ENCODE assay signal across 17 cellular contexts in the genomic region with DNA sequence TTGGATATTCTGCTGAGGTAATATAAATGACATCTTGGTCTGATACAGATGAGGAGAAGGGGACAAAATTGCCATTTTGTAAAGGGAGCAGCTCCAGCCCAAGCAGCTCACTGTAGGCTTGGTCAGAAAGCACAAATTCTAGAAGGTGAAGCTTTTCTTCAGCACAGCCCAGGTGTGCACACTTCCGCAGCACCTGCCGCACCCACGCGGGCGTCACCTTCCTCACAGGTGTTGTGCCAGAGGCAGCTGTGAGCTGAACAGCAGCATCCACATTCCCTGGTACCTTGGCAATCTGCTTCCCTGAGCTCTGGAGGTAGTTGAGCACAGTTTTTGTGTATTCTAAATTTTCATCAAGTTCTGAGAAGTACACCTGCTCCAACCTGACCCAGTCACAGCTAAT.
DNase-seq lines count a peak whose midpoint lies in the region; ATAC-seq, FAIRE-seq and TF ChIP-seq lines count a peak whose summit lies in the region.
"Had no signal": no experiment of that assay in that cellular context is flagged by ENCODE, and none has a peak within 500 bp of the region (broad histone marks: within the 10 kb centered on the region; RNA-seq: fewer than 3 reads in every experiment).

No MANE protein-coding gene starts in this region.

- POLR2A ChIA-PET in GM12878 (lab: Charles Lee) = no interaction called here

- H3K27me3 Mint-ChIP-seq in osteocyte (ENCODE audit: unreplicated experiment) = no peaks in the 10 kb centered on the region
- H3K27me3 Mint-ChIP-seq: CD4-positive, CD25-positive, alpha-beta regulatory T cell had no signal

- no peaks in the 10 kb centered on the region for H3K9me3 Mint-ChIP-seq in osteocyte (ENCODE audit: unreplicated experiment)
- H3K9me3 Mint-ChIP-seq: GM23338 had no signal

- WGBS in GM12878 (ENCODE audit: insufficient coverage, insufficient replicate concordance, low lambda C conversion rate, missing lambda C conversion rate) = 98% methylated on average over 5 of the region's 5 CpGs

- CTCF ChIA-PET in GM12878 (lab: Yijun Ruan, JAX) = interaction anchor here (0.8 to 1.0 kb wide), 2 partner anchors 9 to 33 kb away, joined by 3 read pairs; no protein-coding TSS in a partner anchor

- no peaks in the 10 kb centered on the region for H3K27me3 ChIP-seq in GM12878 (replicated peaks in 1 of 2; ENCODE audit: control insufficient read depth in 2 of 2, insufficient read depth in 2 of 2, low read length in 1 of 2)
- H3K27me3 ChIP-seq: BLaER1 treated with 17β-estradiol and CSF1 and Interleukin-3, amounts not matched to agents 10 nM and 100 nM had no signal

- in situ Hi-C loops in GM12878 (cut with MboI) = no loop called here

- SMC1A ChIA-PET in GM12878 (lab: Charles Lee; ENCODE audit: uncharacterized antibody, unreplicated experiment) = interaction anchor here (0.5 kb wide), 2 partner anchors 85 to 860 kb away, joined by 3 to 5 read pairs; no protein-coding TSS in a partner anchor

- intact Hi-C loops in GM12878 (cut with micrococcal nuclease; ENCODE audit: unreplicated experiment) = no loop called here
- intact Hi-C loops in mucosa of descending colon (cut with DNase I, micrococcal nuclease) = no loop called here

- H3K79me2 ChIP-seq in GM12878 (ENCODE audit: control insufficient read depth, insufficient read depth, low read length) = no peaks in the 10 kb centered on the region

- H3K36me3 ChIP-seq in GM12878 (ENCODE audit: control insufficient read depth in 2 of 2, insufficient read depth in 2 of 2, low read length in 1 of 2) (peaks cover 7 to 32% of the 10 kb centered on the region in 2 experiments), mucosa of descending colon (ENCODE audit: low read depth) (no peaks in the 10 kb centered on the region)

- TF ChIP-seq POLR2A in NB4 (IDR thresholded peaks at IDR 0.05; ENCODE audit: extremely low read depth, insufficient read length) (peak; percentile 21), GM12878 (IDR thresholded peaks at IDR 0.05; ENCODE audit: low read depth, low read length) (peak; percentile 49; the same call in 1 of the 2 replicates)

- DNase-seq in NCI-H748 (lab: John Stamatoyannopoulos, UW; ENCODE audit: unreplicated experiment) (peak; percentile 79), NCI-H748 treated with DMSO at 0.1 percent for 48 hours (lab: John Stamatoyannopoulos, UW) (no peak), NB4 (ENCODE audit: low read depth) (no peak), GM12878 (ENCODE audit: low read depth, low spot score) (no peak), mucosa of descending colon (no peak), osteocyte (ENCODE audit: extremely low spot score, unreplicated experiment) (no peak), HT-29 (ENCODE audit: low spot score) (no peak)
- DNase-seq in activated CD4-positive, CD25-positive, alpha-beta regulatory T cell treated with anti-CD3 and anti-CD28 coated beads, Interleukin-2, amount 50 U/mL, for 72 hours = no peak
- DNase-seq: 8988T; ACHN; Calu3; CD4-positive, CD25-positive, alpha-beta regulatory T cell; DND-41; GDM1 had no signal

- H3K4me3 Mint-ChIP-seq in osteocyte (ENCODE audit: unreplicated experiment) = no peak overlapping the region
- H3K4me3 Mint-ChIP-seq: CD4-positive, CD25-positive, alpha-beta regulatory T cell; GM23338 had no signal

- FAIRE-seq in GM12878 (lab: Jason Lieb, UNC) = no peak

- no peak overlapping the region for H3K4me2 ChIP-seq in GM12878 (ENCODE audit: control insufficient read depth, insufficient read depth)
- H3K4me2 ChIP-seq: BLaER1 treated with 17β-estradiol and CSF1 and Interleukin-3, amounts not matched to agents 10 nM and 100 nM; GM23338 had no signal

- H3K4me1 ChIP-seq in GM12878 (ENCODE audit: control insufficient read depth, insufficient read depth, low read length) (no peaks in the 10 kb centered on the region), mucosa of descending colon (ENCODE audit: low read depth) (no peaks in the 10 kb centered on the region)
- H3K4me1 ChIP-seq: HAP-1 had no signal

- H3K36me3 Mint-ChIP-seq in osteocyte (ENCODE audit: unreplicated experiment) = peaks cover 49% of the 10 kb centered on the region

- peaks cover 14% of the 10 kb centered on the region for H3K4me1 Mint-ChIP-seq in osteocyte (ENCODE audit: unreplicated experiment)
- H3K4me1 Mint-ChIP-seq: GM23338 had no signal

- TF ChIP-seq EP300 in GM12878 (IDR thresholded peaks at IDR 0.05; ENCODE audit: borderline replicate concordance in 1 of 2, control insufficient read depth in 1 of 2, low read depth in 2 of 2, low read length in 2 of 2) = no peak

- ATAC-seq in GM12878 (no peak), mucosa of descending colon (peak; percentile 34)
- ATAC-seq: GM23338 had no signal

- H3K9me3 ChIP-seq in GM12878 (replicated peaks; ENCODE audit: control insufficient read depth, insufficient read depth, low read length) (no peaks in the 10 kb centered on the region; the same call in 2 of the 3 replicates), mucosa of descending colon (no peaks in the 10 kb centered on the region)
- H3K9me3 ChIP-seq: HAP-1 had no signal

- no peak overlapping the region for H2AFZ ChIP-seq in GM12878 (ENCODE audit: control insufficient read depth, low read depth, low read length)
- H2AFZ ChIP-seq: GM23338 had no signal

- 0 out of 2 replicates have a peak, but pooled peaks cover 3% of the 10 kb centered on the region for H4K20me1 ChIP-seq in GM12878 (ENCODE audit: control insufficient read depth, insufficient read depth)

- no TSS peak for BruUV-seq in GM12878 (replicated peaks; lab: Mats Ljungman, UMichigan)

- TF ChIP-seq CTCF in NB4 (IDR thresholded peaks at IDR 0.05; ENCODE audit: low read depth, low read length) (no peak), GM12878 (IDR thresholded peaks at IDR 0.05 in 2 of 3, conservative IDR thresholded peaks at IDR 0.05 in 1 of 3; ENCODE audit: control insufficient read depth in 2 of 3, extremely low read depth in 1 of 3, insufficient read depth in 1 of 3, low read depth in 3 of 3, low read length in 3 of 3) (no peak), mucosa of descending colon (IDR thresholded peaks at IDR 0.05) (no peak), osteocyte (IDR thresholded peaks at IDR 0.05) (no peak)

- H3K4me3 ChIP-seq in NB4 (ENCODE audit: low read depth, low read length) (no peak overlapping the region), GM12878 (no peak overlapping the region), mucosa of descending colon (no peak overlapping the region)
- H3K4me3 ChIP-seq: BLaER1 treated with 17β-estradiol and CSF1 and Interleukin-3, amounts not matched to agents 10 nM and 100 nM; GM23338; HAP-1 had no signal

- H3K27ac Mint-ChIP-seq in osteocyte (ENCODE audit: unreplicated experiment) = no peak overlapping the region
- H3K27ac Mint-ChIP-seq: GM23338 had no signal

- no peak overlapping the region for H3K9ac ChIP-seq in GM12878 (ENCODE audit: control insufficient read depth, insufficient read depth, low read length)
- H3K9ac ChIP-seq: BLaER1 treated with 17β-estradiol and CSF1 and Interleukin-3, amounts not matched to agents 10 nM and 100 nM had no signal

- no peak for TF ChIP-seq RAD21 in GM12878 (IDR thresholded peaks at IDR 0.05; ENCODE audit: insufficient read depth, low read depth, low read length)

- RAD21 ChIA-PET in GM12878 (lab: Charles Lee; ENCODE audit: unreplicated experiment) = interaction anchor here (1.2 kb wide), 1 partner anchor 9 kb away, joined by 3 read pairs; no protein-coding TSS in a partner anchor

- H3K27ac ChIP-seq in GM12878 (ENCODE audit: control insufficient read depth, insufficient read depth) = no peak overlapping the region
- H3K27ac ChIP-seq: BLaER1 treated with 17β-estradiol and CSF1 and Interleukin-3, amounts not matched to agents 10 nM and 100 nM had no signal

TF ChIP-seq in GM12878, 131 proteins besides CTCF, POLR2A, EP300 and RAD21:
- TF ChIP-seq, protein P1, sequence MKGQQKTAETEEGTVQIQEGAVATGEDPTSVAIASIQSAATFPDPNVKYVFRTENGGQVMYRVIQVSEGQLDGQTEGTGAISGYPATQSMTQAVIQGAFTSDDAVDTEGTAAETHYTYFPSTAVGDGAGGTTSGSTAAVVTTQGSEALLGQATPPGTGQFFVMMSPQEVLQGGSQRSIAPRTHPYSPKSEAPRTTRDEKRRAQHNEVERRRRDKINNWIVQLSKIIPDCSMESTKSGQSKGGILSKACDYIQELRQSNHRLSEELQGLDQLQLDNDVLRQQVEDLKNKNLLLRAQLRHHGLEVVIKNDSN (IDR thresholded peaks at IDR 0.05; ENCODE audit: borderline replicate concordance, extremely low read length, insufficient read depth, low read depth, low read length) = no peak
- TF ChIP-seq CEBPB (IDR thresholded peaks at IDR 0.05; ENCODE audit: borderline replicate concordance in 1 of 2, low read depth in 2 of 2, low read length in 2 of 2) (no peak), CREM (IDR thresholded peaks at IDR 0.05; ENCODE audit: low read depth) (no peak)
